Comparison of ENCODE assay signal across 9 cellular contexts in genomic region chr20:62708591-62709536, GRCh38. TPM values are rescaled to one million over a fixed set of nuclear protein-coding genes. Genes with fewer than 3 reads are reported as not detected.
DNase-seq lines count a peak whose midpoint lies in the region; ATAC-seq and TF ChIP-seq lines count a peak whose summit lies in the region.
"Had no signal": no experiment of that assay in that cellular context is flagged by ENCODE, and none has a peak within 500 bp of the region (broad histone marks: within the 10 kb centered on the region; RNA-seq: fewer than 3 reads in every experiment).

NTSR1 (plus strand) TSS chr20:62708836; CDS start chr20:62709208, 372 bp downstream.

- peaks cover 43% of the 10 kb centered on the region for H3K27me3 ChIP-seq in hepatocyte
- H3K27me3 ChIP-seq in stomach = peaks cover 24 to 87% (median 47%) of the 10 kb centered on the region in 3 donors

- H3K9ac ChIP-seq in SK-N-MC (ENCODE audit: insufficient read length) = no peak within 1 kb of the TSS

- no peak for ATAC-seq in activated T-cell treated with anti-CD3 and anti-CD28 coated beads, Interleukin-2, amount 50 U/mL, for 72 hours (replicated peaks in 1 of 2)
- no peak for ATAC-seq in GM21515 (IDR thresholded peaks at IDR 0.05; ENCODE audit: unreplicated experiment)

- no peaks in the 10 kb centered on the region for H4K20me1 ChIP-seq in hepatocyte (ENCODE audit: insufficient read depth, poor library complexity, severe bottlenecking)

- peaks cover 14% of the 10 kb centered on the region for H3K4me1 Mint-ChIP-seq in activated T-cell treated with anti-CD3 and anti-CD28 coated beads, Interleukin-2, amount 50 U/mL, for 72 hours (ENCODE audit: low read depth)

- WGBS in hepatocyte (ENCODE audit: low lambda C conversion rate, missing lambda C conversion rate) = 19% methylated on average over 78 of the region's 124 CpGs
- WGBS in stomach, 5 donors = 9 to 22% (median 12%) methylated on average over 38 to 124 of the region's 124 CpGs

- no peaks in the 10 kb centered on the region for H3K9me3 Mint-ChIP-seq in activated T-cell treated with anti-CD3 and anti-CD28 coated beads, Interleukin-2, amount 50 U/mL, for 72 hours

- no peaks in the 10 kb centered on the region for H3K9me3 ChIP-seq in SK-N-MC (ENCODE audit: low read depth, low read length)
- no peaks in the 10 kb centered on the region for H3K9me3 ChIP-seq in hepatocyte (ENCODE audit: low read depth)
- H3K9me3 ChIP-seq in stomach = no peaks in the 10 kb centered on the region

- peak within 1 kb of the TSS; percentile 25 to 61 for H3K4me3 Mint-ChIP-seq in activated T-cell treated with anti-CD3 and anti-CD28 coated beads, Interleukin-2, amount 50 U/mL, for 72 hours

- peaks cover 18% of the 10 kb centered on the region for H3K27me3 Mint-ChIP-seq in activated T-cell treated with anti-CD3 and anti-CD28 coated beads, Interleukin-2, amount 50 U/mL, for 72 hours (ENCODE audit: low read depth)

- H3K27ac ChIP-seq in SK-N-MC (no peak within 1 kb of the TSS), hepatocyte (no peak within 1 kb of the TSS), stomach (no peak within 1 kb of the TSS)

- TF ChIP-seq CTCF in hepatocyte (IDR thresholded peaks at IDR 0.05; ENCODE audit: poor library complexity) (no peak), stomach (IDR thresholded peaks at IDR 0.05) (no peak)

- H2AFZ ChIP-seq in hepatocyte = no peak within 1 kb of the TSS

- no peaks in the 10 kb centered on the region for H3K79me2 ChIP-seq in hepatocyte

- no peaks in the 10 kb centered on the region for H3K9me2 ChIP-seq in hepatocyte (replicated peaks; ENCODE audit: insufficient read depth)

- peak within 1 kb of the TSS; percentile 66 for H3K4me2 ChIP-seq in hepatocyte

- DNase-seq in activated T-cell treated with anti-CD3 and anti-CD28 coated beads, Interleukin-2, amount 50 U/mL, for 72 hours = no peak
- no peak for DNase-seq in activated T-cell treated with anti-CD3 and anti-CD28 coated beads, Interleukin-2, amount 50 U/mL, for 48 hours
- no peak for DNase-seq in SK-N-MC (ENCODE audit: low read depth, low spot score)
- DNase-seq in hepatocyte (ENCODE audit: low spot score) = no peak
- no peak for DNase-seq in stomach
- no peak for DNase-seq in stimulated activated CD4-positive, alpha-beta T cell treated with anti-CD3 and anti-CD28 coated beads, Interleukin-15, amount 100 ng/mL, for 24 hours
- DNase-seq in T-helper 1 cell = no peak
- DNase-seq: activated CD8-positive, alpha-beta memory T cell treated with anti-CD3 and anti-CD28 coated beads, Interleukin-2, amount 50 U/mL, for 48 hours had no signal

- H3K4me1 ChIP-seq in hepatocyte (ENCODE audit: insufficient read depth) = no peaks in the 10 kb centered on the region
- H3K4me1 ChIP-seq in stomach = peaks cover 18 to 49% (median 37%) of the 10 kb centered on the region in 4 donors

- no peak within 1 kb of the TSS for H3K27ac Mint-ChIP-seq in activated T-cell treated with anti-CD3 and anti-CD28 coated beads, Interleukin-2, amount 50 U/mL, for 72 hours

- H3K36me3 Mint-ChIP-seq in activated T-cell treated with anti-CD3 and anti-CD28 coated beads, Interleukin-2, amount 50 U/mL, for 72 hours (ENCODE audit: insufficient read depth in 2 of 2) = no peaks in the 10 kb centered on the region

- no peak for TF ChIP-seq POLR2A in stomach (IDR thresholded peaks at IDR 0.05)

- no peaks in the 10 kb centered on the region for H3K36me3 ChIP-seq in SK-N-MC (ENCODE audit: insufficient read depth, low read length)
- no peaks in the 10 kb centered on the region for H3K36me3 ChIP-seq in hepatocyte (replicated peaks; ENCODE audit: insufficient read depth, low read depth)
- no peaks in the 10 kb centered on the region for H3K36me3 ChIP-seq in stomach

- H3K4me3 ChIP-seq in SK-N-MC (peak within 1 kb of the TSS; percentile 33), hepatocyte (no peak within 1 kb of the TSS), stomach (peak within 1 kb of the TSS in 3 of 4 donors; percentile 3 to 33 (median 32))

- TF ChIP-seq EP300 in stomach (IDR thresholded peaks at IDR 0.05) = no peak

- intact Hi-C loops in stomach (cut with DNase I; ENCODE audit: low total_unique reads) = no loop called here

RNA-seq across cellular contexts. Expression of gene NTSR1, which starts in this region (rescaled TPM):
- total RNA-seq in activated T-cell treated with anti-CD3 and anti-CD28 coated beads, Interleukin-2, amount 50 U/mL, for 72 hours = not detected
- 0.08 and 0.37 TPM in 2 replicates for total RNA-seq in hepatocyte
- polyA plus RNA-seq in hepatocyte = 0.09 TPM in 1 of 2 replicates, not detected in the other
- total RNA-seq in stomach = 10 to 100 TPM in 1 of 5 donors, not detected in 4; 15.9 TPM
- under 1 TPM in 2 of 3 donors, not detected in 1; 0.06 to 0.28 TPM for polyA plus RNA-seq in stomach
